In the genomic region with DNA sequence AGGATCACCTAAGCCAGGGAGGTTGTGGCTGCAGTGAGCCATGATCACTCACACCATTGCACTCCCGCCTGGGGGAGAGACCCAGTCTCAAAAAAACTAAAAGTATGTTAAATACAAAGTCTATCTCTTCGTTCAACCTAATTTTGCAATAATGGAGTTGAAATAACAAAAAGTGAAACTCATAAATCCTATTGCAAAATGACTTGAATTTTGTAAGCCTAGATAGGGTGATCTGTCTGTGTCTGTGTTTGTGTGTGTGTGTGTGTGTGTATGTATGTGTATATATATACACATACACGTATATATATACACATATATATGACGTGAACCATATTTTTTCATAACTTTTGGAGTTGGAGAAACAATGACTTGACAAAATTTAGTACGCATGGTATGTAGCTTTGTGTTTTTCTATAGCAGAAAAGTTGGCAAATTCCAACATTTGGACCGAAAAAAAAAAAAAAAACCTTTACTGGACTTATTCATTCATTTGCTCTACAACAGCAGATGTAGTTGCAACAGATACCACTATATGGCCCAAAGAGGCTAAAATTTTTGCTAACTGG, we compare ENCODE assay signal across 16 cellular contexts.
DNase-seq lines count a peak whose midpoint lies in the region; ATAC-seq and TF ChIP-seq lines count a peak whose summit lies in the region.
"Had no signal": no experiment of that assay in that cellular context is flagged by ENCODE, and none has a peak within 500 bp of the region (broad histone marks: within the 10 kb centered on the region; RNA-seq: fewer than 3 reads in every experiment).

No MANE protein-coding gene starts in this region.

- TF ChIP-seq CTCF in MCF 10A (IDR thresholded peaks at IDR 0.05; ENCODE audit: unreplicated experiment): no peak
- no peak for TF ChIP-seq CTCF in breast epithelium (IDR thresholded peaks at IDR 0.05)

- no peak overlapping the region for H2BK15ac ChIP-seq in neuronal stem cell (ENCODE audit: low read length)

- BruUV-seq in MCF 10A (replicated peaks; lab: Mats Ljungman, UMichigan): no TSS peak

- no peaks in the 10 kb centered on the region for H3K27me3 Mint-ChIP-seq in MCF 10A (ENCODE audit: insufficient read depth, unreplicated experiment)
- H3K27me3 Mint-ChIP-seq: CD4-positive, alpha-beta memory T cell; IgD-negative memory B cell had no signal

- H3K23ac ChIP-seq in neuronal stem cell (ENCODE audit: low read depth, low read length, poor library complexity): no peak overlapping the region

- H3K4me1 ChIP-seq in breast epithelium (no peaks in the 10 kb centered on the region), subcutaneous abdominal adipose tissue (ENCODE audit: control insufficient read depth in 5 of 5, insufficient read depth in 5 of 5, low read length in 5 of 5) (peaks cover 0 to 31% (median 10%) of the 10 kb centered on the region in 5 donors), neuronal stem cell (ENCODE audit: control insufficient read depth in 2 of 2, insufficient read depth in 1 of 2, low read depth in 1 of 2, low read length in 2 of 2) (peaks cover 13 to 18% of the 10 kb centered on the region in 2 donors)
- H3K4me1 ChIP-seq: BE2C had no signal

- no peak overlapping the region for H3K27ac Mint-ChIP-seq in MCF 10A (ENCODE audit: low read depth, unreplicated experiment)
- H3K27ac Mint-ChIP-seq: CD4-positive, alpha-beta memory T cell; HFFc6; IgD-negative memory B cell had no signal

- no peak overlapping the region for H3K4me3 Mint-ChIP-seq in MCF 10A (ENCODE audit: unreplicated experiment)
- H3K4me3 Mint-ChIP-seq: CD4-positive, alpha-beta memory T cell; HFFc6 had no signal

- TF ChIP-seq POLR2A in breast epithelium (IDR thresholded peaks at IDR 0.05): no peak

- POLR2A ChIA-PET in MCF 10A (lab: Yijun Ruan, JAX): interaction anchor here (0.6 to 0.7 kb wide), 2 partner anchors 12 to 263 kb away, joined by 3 read pairs; no protein-coding TSS in a partner anchor

- CTCF ChIA-PET in MCF 10A (lab: Yijun Ruan, JAX): interaction anchor here (0.5 to 0.7 kb wide), 2 partner anchors 105 to 373 kb away, joined by 3 to 5 read pairs; no protein-coding TSS in a partner anchor

- H3K36me3 ChIP-seq in breast epithelium: no peaks in the 10 kb centered on the region
- no peaks in the 10 kb centered on the region for H3K36me3 ChIP-seq in subcutaneous abdominal adipose tissue (ENCODE audit: control insufficient read depth in 5 of 5, insufficient read depth in 5 of 5, low read length in 5 of 5)
- no peaks in the 10 kb centered on the region for H3K36me3 ChIP-seq in neuronal stem cell (replicated peaks in 1 of 2; ENCODE audit: control insufficient read depth in 2 of 2, insufficient read depth in 2 of 2, low read length in 2 of 2)
- H3K36me3 ChIP-seq: BE2C, HAP-1 had no signal

- no peak overlapping the region for H2AK5ac ChIP-seq in neuronal stem cell (ENCODE audit: low read depth, low read length)

- no peak overlapping the region for H3K9ac ChIP-seq in subcutaneous abdominal adipose tissue (ENCODE audit: low read length in 5 of 5)
- no peak overlapping the region for H3K9ac ChIP-seq in neuronal stem cell (ENCODE audit: low read depth, low read length, poor library complexity)

- no peak overlapping the region for H3K4me2 ChIP-seq in neuronal stem cell (ENCODE audit: insufficient read depth, low read length, poor library complexity, severe bottlenecking)

- H2BK120ac ChIP-seq in neuronal stem cell (ENCODE audit: low read depth, low read length): no peak overlapping the region

- peak; percentile 27 for DNase-seq in MCF 10A (ENCODE audit: unreplicated experiment)
- DNase-seq in breast epithelium (ENCODE audit: low spot score in 2 of 2): no peak
- peak; percentile 80 for DNase-seq in MV-4-11 (lab: John Stamatoyannopoulos, UW)
- peak; percentile 59 for DNase-seq in amniotic epithelial cell (ENCODE audit: low read depth)
- no peak for DNase-seq in neuronal stem cell (ENCODE audit: low spot score)
- DNase-seq: BE2C; CD4-positive, alpha-beta memory T cell; DMS153; DMS79 treated with DMSO at 0.1 percent for 48 hours; EL; HFFc6 had no signal

- no peak overlapping the region for H3K4me3 ChIP-seq in breast epithelium
- no peak overlapping the region for H3K4me3 ChIP-seq in subcutaneous abdominal adipose tissue (ENCODE audit: low read depth in 1 of 5, low read length in 5 of 5)
- no peak overlapping the region for H3K4me3 ChIP-seq in neuronal stem cell (ENCODE audit: low read length in 2 of 2)
- H3K4me3 ChIP-seq: HAP-1 had no signal

- no peaks in the 10 kb centered on the region for H3K79me1 ChIP-seq in neuronal stem cell (ENCODE audit: low read depth, low read length)

- no peaks in the 10 kb centered on the region for H3K9me3 Mint-ChIP-seq in MCF 10A (ENCODE audit: unreplicated experiment)
- H3K9me3 Mint-ChIP-seq: HFFc6 had no signal

- H2BK12ac ChIP-seq in neuronal stem cell (ENCODE audit: low read length): no peak overlapping the region

- H3K9me3 ChIP-seq in breast epithelium (no peaks in the 10 kb centered on the region), subcutaneous abdominal adipose tissue (ENCODE audit: control insufficient read depth in 5 of 5, low read length in 5 of 5) (peaks cover 0 to 4% (median 0%) of the 10 kb centered on the region in 5 donors), neuronal stem cell (replicated peaks in 1 of 2; ENCODE audit: control insufficient read depth in 2 of 2, insufficient read depth in 1 of 2, low read depth in 1 of 2, low read length in 2 of 2) (peaks cover 0 to 8% of the 10 kb centered on the region in 2 donors)
- H3K9me3 ChIP-seq: BE2C, HAP-1 had no signal

- no peak overlapping the region for H4K91ac ChIP-seq in neuronal stem cell (ENCODE audit: low read depth, low read length, poor library complexity)

- H3K27me3 ChIP-seq in breast epithelium (no peaks in the 10 kb centered on the region), subcutaneous abdominal adipose tissue (ENCODE audit: control insufficient read depth in 5 of 5, insufficient read depth in 4 of 5, low read length in 5 of 5) (no peaks in the 10 kb centered on the region), neuronal stem cell (ENCODE audit: control insufficient read depth in 3 of 3, insufficient read depth in 3 of 3, low read depth in 1 of 3, low read length in 3 of 3) (peaks cover 0 to 39% (median 0%) of the 10 kb centered on the region in 3 experiments)
- H3K27me3 ChIP-seq: BE2C had no signal

- no peak overlapping the region for H4K8ac ChIP-seq in neuronal stem cell (ENCODE audit: low read depth, low read length)

- H3K14ac ChIP-seq in neuronal stem cell (ENCODE audit: low read length): no peak overlapping the region

- H3K36me3 Mint-ChIP-seq in MCF 10A (ENCODE audit: insufficient read depth, unreplicated experiment): no peaks in the 10 kb centered on the region
- H3K36me3 Mint-ChIP-seq: CD4-positive, alpha-beta memory T cell; IgD-negative memory B cell had no signal

- H3K18ac ChIP-seq in neuronal stem cell (ENCODE audit: low read length): no peak overlapping the region

- no CpG with 5 or more reads among the region's 6 CpGs for WGBS in neuronal stem cell (ENCODE audit: extremely low coverage in 2 of 2, insufficient read length in 2 of 2, insufficient replicate concordance in 1 of 2), 2 donors

- no peak overlapping the region for H3K4ac ChIP-seq in neuronal stem cell (ENCODE audit: low read length)

- no peak overlapping the region for H2BK5ac ChIP-seq in neuronal stem cell (ENCODE audit: low read length)

- no peak overlapping the region for H2AFZ ChIP-seq in neuronal stem cell (ENCODE audit: low read length)

- intact Hi-C loops in MCF 10A (cut with micrococcal nuclease) (no loop called here), breast epithelium (cut with DNase I; ENCODE audit: low total_unique reads) (no loop called here)

- no peak for ATAC-seq in HG02884 (IDR thresholded peaks at IDR 0.05; ENCODE audit: unreplicated experiment)

- H3K27ac ChIP-seq in breast epithelium: no peak overlapping the region
- H3K27ac ChIP-seq in subcutaneous abdominal adipose tissue (ENCODE audit: low read depth, low read length): peak overlapping the region; percentile 32
- H3K27ac ChIP-seq in neuronal stem cell (replicated peaks; ENCODE audit: low read length): no peak overlapping the region
- H3K27ac ChIP-seq: C4-2B had no signal

- peaks cover 16% of the 10 kb centered on the region for H3K4me1 Mint-ChIP-seq in MCF 10A (ENCODE audit: insufficient read depth, unreplicated experiment)
- H3K4me1 Mint-ChIP-seq: CD4-positive, alpha-beta memory T cell had no signal

Comparison
In these comparisons a context has a peak if more than half of its experiments do, and no peak if none do; other contexts are left out.
1. DNase-seq: peak in MCF 10A (single experiment), MV-4-11 (single experiment) and amniotic epithelial cell (single experiment); none in breast epithelium (0 of 2) and neuronal stem cell (single experiment).